In genomic region chr19:12899891-12900518, GRCh38 we compare ENCODE assay signal across 13 cellular contexts. TPM values are rescaled to one million over a fixed set of nuclear protein-coding genes. Genes with fewer than 3 reads are reported as not detected.
DNase-seq lines count a peak whose midpoint lies in the region; ATAC-seq, FAIRE-seq and TF ChIP-seq lines count a peak whose summit lies in the region.
"Had no signal": no experiment of that assay in that cellular context is flagged by ENCODE, and none has a peak within 500 bp of the region (broad histone marks: within the 10 kb centered on the region; RNA-seq: fewer than 3 reads in every experiment).

No MANE protein-coding gene starts in this region.

- TF ChIP-seq RAD21 in GM12878 (IDR thresholded peaks at IDR 0.05; ENCODE audit: insufficient read depth, low read depth, low read length): no peak

- H4K20me1 ChIP-seq in GM12878 (ENCODE audit: control insufficient read depth, insufficient read depth): no peaks in the 10 kb centered on the region

- RAD21 ChIA-PET in GM12878 (lab: Charles Lee; ENCODE audit: unreplicated experiment): interaction anchor here (1.0 to 3.1 kb wide), 7 partner anchors 10 to 65 kb away, joined by 4 to 21 read pairs (median 11); partner anchors contain the start of genes CALR, DNASE2, FARSA and GCDH

- SMC1A ChIA-PET in GM12878 (lab: Charles Lee; ENCODE audit: uncharacterized antibody, unreplicated experiment): interaction anchor here (0.7 to 2.9 kb wide), 9 partner anchors 9 to 65 kb away, joined by 3 to 19 read pairs (median 5); partner anchors contain the start of genes FARSA, GCDH and KLF1

- no peak overlapping the region for H2AFZ ChIP-seq in GM12878 (ENCODE audit: control insufficient read depth, low read depth, low read length)

- WGBS in GM12878 (ENCODE audit: insufficient coverage, insufficient replicate concordance, low lambda C conversion rate, missing lambda C conversion rate): 0% methylated on average over 10 of the region's 10 CpGs
- 90 to 100% methylated on average over 1 to 3 of the region's 10 CpGs for WGBS in gastroesophageal sphincter (ENCODE audit: low coverage in 1 of 2), 2 donors

- no peak overlapping the region for H3K9ac ChIP-seq in GM12878 (ENCODE audit: control insufficient read depth, insufficient read depth, low read length)

- POLR2A ChIA-PET in GM12878 (lab: Charles Lee): interaction anchor here (0.5 to 3.2 kb wide), 8 partner anchors 9 to 287 kb away, joined by 3 to 13 read pairs (median 3); partner anchors contain the start of genes CALR, FARSA, GCDH and SYCE2

- H3K27me3 ChIP-seq in GM12878 (replicated peaks in 1 of 2; ENCODE audit: control insufficient read depth in 2 of 2, insufficient read depth in 2 of 2, low read length in 1 of 2) (no peaks in the 10 kb centered on the region), MG63 (no peaks in the 10 kb centered on the region), gastroesophageal sphincter (no peaks in the 10 kb centered on the region)
- H3K27me3 ChIP-seq: thyroid gland had no signal

- in situ Hi-C loops in GM12878 (cut with MboI): no loop called here

- H3K4me3 ChIP-seq in GM12878 (peak overlapping the region; percentile 9; the same call in 1 of the 2 replicates), MG63 (no peak overlapping the region), gastroesophageal sphincter (no peak overlapping the region)
- H3K4me3 ChIP-seq: thyroid gland had no signal

- H3K27ac ChIP-seq in GM12878 (ENCODE audit: control insufficient read depth, insufficient read depth): peak overlapping the region; percentile 4; the same call in 1 of the 2 replicates
- H3K27ac ChIP-seq in gastroesophageal sphincter: no peak overlapping the region
- H3K27ac ChIP-seq: thyroid gland had no signal

- ATAC-seq in GM19455 (IDR thresholded peaks at IDR 0.05; ENCODE audit: unreplicated experiment): peak; percentile 82
- ATAC-seq in HG03097 (IDR thresholded peaks at IDR 0.05; ENCODE audit: low FRiP score, unreplicated experiment): peak; percentile 65
- ATAC-seq in GM12878: peak; percentile 97
- ATAC-seq in gastroesophageal sphincter: no peak

- H3K79me2 ChIP-seq in GM12878 (ENCODE audit: control insufficient read depth, insufficient read depth, low read length): no peaks in the 10 kb centered on the region

- H3K4me1 ChIP-seq in GM12878 (ENCODE audit: control insufficient read depth, insufficient read depth, low read length) (peaks cover 15% of the 10 kb centered on the region), gastroesophageal sphincter (no peaks in the 10 kb centered on the region)
- H3K4me1 ChIP-seq: thyroid gland had no signal

- peaks cover 6 to 18% of the 10 kb centered on the region in 2 experiments for H3K36me3 ChIP-seq in GM12878 (ENCODE audit: control insufficient read depth in 2 of 2, insufficient read depth in 2 of 2, low read length in 1 of 2)
- peaks cover 20% of the 10 kb centered on the region for H3K36me3 ChIP-seq in MG63
- H3K36me3 ChIP-seq in gastroesophageal sphincter: peaks cover 0 to 73% of the 10 kb centered on the region in 2 donors

- no TSS peak for BruUV-seq in GM12878 (replicated peaks; lab: Mats Ljungman, UMichigan)

- FAIRE-seq in GM18507 (lab: Jason Lieb, UNC) (peak; percentile 94), GM12878 (lab: Jason Lieb, UNC) (peak; percentile 92)

- TF ChIP-seq CTCF in GM12878 (IDR thresholded peaks at IDR 0.05 in 2 of 3, conservative IDR thresholded peaks at IDR 0.05 in 1 of 3; ENCODE audit: control insufficient read depth in 2 of 3, extremely low read depth in 1 of 3, insufficient read depth in 1 of 3, low read depth in 3 of 3, low read length in 3 of 3) (peak in 2 of 3 experiments; percentile 1 to 18; a peak in 1 of 6 replicates), gastroesophageal sphincter (IDR thresholded peaks at IDR 0.05) (no peak)

- peak; percentile 54 for DNase-seq in GM18507 (ENCODE audit: extremely low spot score, insufficient read length, low read depth)
- DNase-seq in GM12878 (ENCODE audit: low read depth, low spot score): peak; percentile 61
- no peak for DNase-seq in MG63
- no peak for DNase-seq in globus pallidus (ENCODE audit: low spot score)
- DNase-seq in NOMO-1 treated with DMSO at 0.1 percent for 48 hours (lab: John Stamatoyannopoulos, UW; ENCODE audit: unreplicated experiment): no peak
- DNase-seq: activated CD4-positive, CD25-positive, alpha-beta regulatory T cell treated with anti-CD3 and anti-CD28 coated beads, Interleukin-2, amount 50 U/mL, for 72 hours; aorta; CD4-positive, alpha-beta memory T cell; NCI-H1930; thyroid gland had no signal

- H3K9me3 ChIP-seq in GM12878 (replicated peaks; ENCODE audit: control insufficient read depth, insufficient read depth, low read length): no peaks in the 10 kb centered on the region
- no peaks in the 10 kb centered on the region for H3K9me3 ChIP-seq in MG63
- no peaks in the 10 kb centered on the region for H3K9me3 ChIP-seq in gastroesophageal sphincter
- H3K9me3 ChIP-seq: thyroid gland had no signal

- CTCF ChIA-PET in GM12878 (lab: Yijun Ruan, JAX): interaction anchor here (0.9 to 6.0 kb wide), 15 partner anchors 10 to 256 kb away, joined by 3 to 41 read pairs (median 4); partner anchors contain the start of genes DNASE2, GCDH, JUNB and SYCE2

- TF ChIP-seq POLR2A in GM12878 (IDR thresholded peaks at IDR 0.05; ENCODE audit: low read depth, low read length): no peak
- no peak for TF ChIP-seq POLR2A in gastroesophageal sphincter (IDR thresholded peaks at IDR 0.05)

- peak; percentile 76 to 89; a peak in 3 of 4 replicates for TF ChIP-seq EP300 in GM12878 (IDR thresholded peaks at IDR 0.05; ENCODE audit: borderline replicate concordance in 1 of 2, control insufficient read depth in 1 of 2, low read depth in 2 of 2, low read length in 2 of 2)
- TF ChIP-seq EP300 in gastroesophageal sphincter (IDR thresholded peaks at IDR 0.05): no peak

- H3K4me2 ChIP-seq in GM12878 (ENCODE audit: control insufficient read depth, insufficient read depth): peak overlapping the region; percentile 80

- intact Hi-C loops in GM12878 (cut with micrococcal nuclease; ENCODE audit: unreplicated experiment): no loop called here

RNA-seq across cellular contexts. Expression of gene GCDH, which starts 9.0 kb away (rescaled TPM):
- 54.1 and 57.1 TPM in 2 replicates for total RNA-seq in GM12878 (2013; cell fraction: nucleolus; rRNA removed)
- total RNA-seq in GM12878 (2014; rRNA removed): 43.6 and 50.1 TPM in 2 replicates
- total RNA-seq in GM12878 (2014; rRNA removed; fragmentation: Illumina TruSeq; extraction: Trizol): 24.6 and 26.6 TPM in 2 replicates
- 49.0 and 52.3 TPM in 2 replicates for total RNA-seq in GM12878 (2021)
- 8.4 TPM for polyA plus RNA-seq in GM12878 (2011; ENCODE audit: low read depth)
- polyA plus RNA-seq in GM12878 (2011; rRNA removed): 18.9 and 29.4 TPM in 2 replicates
- 75.4 and 86.7 TPM in 2 replicates for polyA plus RNA-seq in GM12878 (2011; cell fraction: cytosol; rRNA removed)
- polyA plus RNA-seq in GM12878 (2011; cell fraction: nucleus; rRNA removed): 89.8 and 125 TPM in 2 replicates
- polyA plus RNA-seq in GM12878 (2012): 25.4 and 28.3 TPM in 2 replicates
- polyA plus RNA-seq in GM12878 (2014; fragmentation: Illumina TruSeq; extraction: Trizol): 7.8 and 20.7 TPM in 2 replicates
- polyA plus RNA-seq in GM12878 (2014; fragmentation: Nextera tagmentation; extraction: Ambion mirVana): 10 to 100 TPM in 1 of 2 experiments, 1 to 10 TPM in 1; 4.2 to 14.6 TPM
- 60.9 and 69.0 TPM in 2 replicates for polyA plus RNA-seq in GM12878 (2014; rRNA removed)
- 10 to 100 TPM; 67.1 to 69.4 TPM for polyA plus RNA-seq in GM12878 (2016; fragmentation: Nextera tagmentation; extraction: Ambion mirVana)
- 19.1 and 51.1 TPM in 2 replicates for polyA minus RNA-seq in GM12878 (2011; rRNA and poly(A)+ RNA removed)
- polyA minus RNA-seq in GM12878 (2011; cell fraction: cytosol; rRNA and poly(A)+ RNA removed): 16.0 and 18.5 TPM in 2 replicates
- 19.2 and 36.1 TPM in 2 replicates for polyA minus RNA-seq in GM12878 (2011; cell fraction: nucleus; rRNA and poly(A)+ RNA removed)
- 44.1 and 86.8 TPM in 2 replicates for total RNA-seq in MG63 (2014; rRNA removed; shearing (Covaris generic); ENCODE audit: low replicate concordance)
- total RNA-seq in gastroesophageal sphincter: 10 to 100 TPM; 46.7 to 87.6 (median 56.3) TPM

RNA-seq across cellular contexts. Expression of gene KLF1, which starts 13.0 kb away (rescaled TPM):
- total RNA-seq in GM12878 (2013; cell fraction: nucleolus; rRNA removed): 0.29 TPM in 1 of 2 replicates, not detected in the other
- total RNA-seq in GM12878 (2014; rRNA removed) (0.06 and 0.16 TPM in 2 replicates), GM12878 (2014; rRNA removed; fragmentation: Illumina TruSeq; extraction: Trizol) (not detected in 2 replicates), GM12878 (2021) (0.24 and 0.38 TPM in 2 replicates), gastroesophageal sphincter (not detected)
- not detected for polyA plus RNA-seq in GM12878 (2011; ENCODE audit: low read depth)
- polyA plus RNA-seq in GM12878 (2011; rRNA removed) (not detected in 2 replicates), GM12878 (2014; fragmentation: Illumina TruSeq; extraction: Trizol) (not detected in 2 replicates), GM12878 (2014; fragmentation: Nextera tagmentation; extraction: Ambion mirVana) (under 1 TPM; 0.04 to 0.08 TPM), GM12878 (2014; rRNA removed) (0.06 and 0.27 TPM in 2 replicates), GM12878 (2016; fragmentation: Nextera tagmentation; extraction: Ambion mirVana) (under 1 TPM; 0.08 to 0.13 TPM)
- polyA plus RNA-seq in GM12878 (2011; cell fraction: cytosol; rRNA removed): 0.10 and 0.17 TPM in 2 replicates
- 0.10 TPM in 2 replicates for polyA plus RNA-seq in GM12878 (2011; cell fraction: nucleus; rRNA removed)
- polyA plus RNA-seq in GM12878 (2012): 0.15 TPM in 1 of 2 replicates, not detected in the other
- polyA minus RNA-seq in GM12878 (2011; rRNA and poly(A)+ RNA removed): not detected in 2 replicates
- polyA minus RNA-seq in GM12878 (2011; cell fraction: cytosol; rRNA and poly(A)+ RNA removed): not detected in 2 replicates
- polyA minus RNA-seq in GM12878 (2011; cell fraction: nucleus; rRNA and poly(A)+ RNA removed): not detected in 2 replicates
- not detected in 2 replicates for total RNA-seq in MG63 (2014; rRNA removed; shearing (Covaris generic); ENCODE audit: low replicate concordance)
- total RNA-seq: CD4-positive, alpha-beta memory T cell; thyroid gland had no signal
- polyA plus RNA-seq: aorta; CD4-positive, alpha-beta memory T cell had no signal

RNA-seq across cellular contexts. Expression of gene DNASE2, which starts 18.8 kb away (rescaled TPM):
- total RNA-seq in GM12878 (2013; cell fraction: nucleolus; rRNA removed): 13.7 and 17.4 TPM in 2 replicates
- total RNA-seq in GM12878 (2014; rRNA removed): 20.8 and 25.2 TPM in 2 replicates
- total RNA-seq in GM12878 (2014; rRNA removed; fragmentation: Illumina TruSeq; extraction: Trizol): 19.5 and 20.3 TPM in 2 replicates
- total RNA-seq in GM12878 (2021): 21.4 and 22.6 TPM in 2 replicates
- 14.1 TPM for polyA plus RNA-seq in GM12878 (2011; ENCODE audit: low read depth)
- polyA plus RNA-seq in GM12878 (2011; rRNA removed): 21.4 and 32.1 TPM in 2 replicates
- 47.3 and 53.2 TPM in 2 replicates for polyA plus RNA-seq in GM12878 (2011; cell fraction: cytosol; rRNA removed)
- polyA plus RNA-seq in GM12878 (2011; cell fraction: nucleus; rRNA removed): 8.6 and 8.7 TPM in 2 replicates
- polyA plus RNA-seq in GM12878 (2012): 21.2 and 22.1 TPM in 2 replicates
- 15.9 and 20.8 TPM in 2 replicates for polyA plus RNA-seq in GM12878 (2014; fragmentation: Illumina TruSeq; extraction: Trizol)
- polyA plus RNA-seq in GM12878 (2014; fragmentation: Nextera tagmentation; extraction: Ambion mirVana): 1 to 10 TPM; 4.9 to 7.8 TPM
- polyA plus RNA-seq in GM12878 (2014; rRNA removed): 31.5 and 35.1 TPM in 2 replicates
- polyA plus RNA-seq in GM12878 (2016; fragmentation: Nextera tagmentation; extraction: Ambion mirVana): 10 to 100 TPM; 22.6 to 22.8 TPM
- polyA minus RNA-seq in GM12878 (2011; rRNA and poly(A)+ RNA removed): 26.0 and 46.8 TPM in 2 replicates
- 13.5 and 18.7 TPM in 2 replicates for polyA minus RNA-seq in GM12878 (2011; cell fraction: cytosol; rRNA and poly(A)+ RNA removed)
- 5.6 and 7.7 TPM in 2 replicates for polyA minus RNA-seq in GM12878 (2011; cell fraction: nucleus; rRNA and poly(A)+ RNA removed)
- 23.1 and 38.1 TPM in 2 replicates for total RNA-seq in MG63 (2014; rRNA removed; shearing (Covaris generic); ENCODE audit: low replicate concordance)
- 10 to 100 TPM; 22.3 to 37.1 (median 32.9) TPM for total RNA-seq in gastroesophageal sphincter

RNA-seq across cellular contexts. Expression of gene SYCE2, which starts 19.1 kb away (rescaled TPM):
- not detected in 2 replicates for total RNA-seq in GM12878 (2013; cell fraction: nucleolus; rRNA removed)
- 0.62 and 0.82 TPM in 2 replicates for total RNA-seq in GM12878 (2014; rRNA removed)
- 1.1 and 1.6 TPM in 2 replicates for total RNA-seq in GM12878 (2014; rRNA removed; fragmentation: Illumina TruSeq; extraction: Trizol)
- total RNA-seq in GM12878 (2021): 0.41 and 1.0 TPM in 2 replicates
- 1.4 TPM for polyA plus RNA-seq in GM12878 (2011; ENCODE audit: low read depth)
- polyA plus RNA-seq in GM12878 (2011; rRNA removed): 0.69 and 0.94 TPM in 2 replicates
- polyA plus RNA-seq in GM12878 (2011; cell fraction: cytosol; rRNA removed): 0.59 and 0.88 TPM in 2 replicates
- polyA plus RNA-seq in GM12878 (2011; cell fraction: nucleus; rRNA removed): 0.50 and 0.66 TPM in 2 replicates
- polyA plus RNA-seq in GM12878 (2012): 2.1 and 2.5 TPM in 2 replicates
- 0.76 and 1.1 TPM in 2 replicates for polyA plus RNA-seq in GM12878 (2014; fragmentation: Illumina TruSeq; extraction: Trizol)
- under 1 TPM; 0.61 to 0.66 TPM for polyA plus RNA-seq in GM12878 (2014; fragmentation: Nextera tagmentation; extraction: Ambion mirVana)
- 0.54 and 0.79 TPM in 2 replicates for polyA plus RNA-seq in GM12878 (2014; rRNA removed)
- polyA plus RNA-seq in GM12878 (2016; fragmentation: Nextera tagmentation; extraction: Ambion mirVana): 1 to 10 TPM; 2.1 to 2.3 TPM
- 0.21 TPM in 1 of 2 replicates, not detected in the other for polyA minus RNA-seq in GM12878 (2011; rRNA and poly(A)+ RNA removed)
- not detected in 2 replicates for polyA minus RNA-seq in GM12878 (2011; cell fraction: cytosol; rRNA and poly(A)+ RNA removed)
- polyA minus RNA-seq in GM12878 (2011; cell fraction: nucleus; rRNA and poly(A)+ RNA removed): not detected in 2 replicates
- 1.7 and 2.4 TPM in 2 replicates for total RNA-seq in MG63 (2014; rRNA removed; shearing (Covaris generic); ENCODE audit: low replicate concordance)
- under 1 TPM in 1 of 4 donors, not detected in 3; 0.62 TPM for total RNA-seq in gastroesophageal sphincter
- total RNA-seq: thyroid gland had no signal
- polyA plus RNA-seq: CD4-positive, alpha-beta memory T cell had no signal

RNA-seq across cellular contexts. Expression of gene FARSA, which starts 33.5 kb away (rescaled TPM):
- total RNA-seq in GM12878 (2013; cell fraction: nucleolus; rRNA removed): 43.5 and 51.5 TPM in 2 replicates
- 120 and 148 TPM in 2 replicates for total RNA-seq in GM12878 (2014; rRNA removed)
- 30.4 and 36.4 TPM in 2 replicates for total RNA-seq in GM12878 (2014; rRNA removed; fragmentation: Illumina TruSeq; extraction: Trizol)
- total RNA-seq in GM12878 (2021): 126 and 141 TPM in 2 replicates
- 26.0 TPM for polyA plus RNA-seq in GM12878 (2011; ENCODE audit: low read depth)
- polyA plus RNA-seq in GM12878 (2011; rRNA removed): 7.2 and 32.5 TPM in 2 replicates
- 43.1 and 59.6 TPM in 2 replicates for polyA plus RNA-seq in GM12878 (2011; cell fraction: cytosol; rRNA removed)
- 129 and 203 TPM in 2 replicates for polyA plus RNA-seq in GM12878 (2011; cell fraction: nucleus; rRNA removed)
- polyA plus RNA-seq in GM12878 (2012): 60.5 and 69.8 TPM in 2 replicates
- 11.7 and 67.9 TPM in 2 replicates for polyA plus RNA-seq in GM12878 (2014; fragmentation: Illumina TruSeq; extraction: Trizol)
- polyA plus RNA-seq in GM12878 (2014; fragmentation: Nextera tagmentation; extraction: Ambion mirVana): 10 to 100 TPM; 20.3 to 37.5 TPM
- 85.0 and 107 TPM in 2 replicates for polyA plus RNA-seq in GM12878 (2014; rRNA removed)
- 100 to 1,000 TPM; 192 to 212 TPM for polyA plus RNA-seq in GM12878 (2016; fragmentation: Nextera tagmentation; extraction: Ambion mirVana)
- polyA minus RNA-seq in GM12878 (2011; rRNA and poly(A)+ RNA removed): 19.9 and 27.5 TPM in 2 replicates
- 19.4 and 19.6 TPM in 2 replicates for polyA minus RNA-seq in GM12878 (2011; cell fraction: cytosol; rRNA and poly(A)+ RNA removed)
- 18.5 and 34.9 TPM in 2 replicates for polyA minus RNA-seq in GM12878 (2011; cell fraction: nucleus; rRNA and poly(A)+ RNA removed)
- total RNA-seq in MG63 (2014; rRNA removed; shearing (Covaris generic); ENCODE audit: low replicate concordance): 184 and 410 TPM in 2 replicates
- total RNA-seq in gastroesophageal sphincter: 10 to 100 TPM; 32.2 to 36.1 (median 33.2) TPM

Comparison
In these comparisons a context has a peak if more than half of its experiments do, and no peak if none do; other contexts are left out.
1. DNase-seq: peak in GM18507 (single experiment) and GM12878 (single experiment); none in MG63 (single experiment), globus pallidus (single experiment) and NOMO-1 treated with DMSO at 0.1 percent for 48 hours (single experiment).
2. CTCF ChIP-seq: peak in GM12878 (2 of 3); none in gastroesophageal sphincter (0 of 4).